In genomic region chr22:41917906-41918791, GRCh38 we compare ENCODE assay signal across 8 cellular contexts. TPM values are rescaled to one million over a fixed set of nuclear protein-coding genes. Genes with fewer than 3 reads are reported as not detected.
DNase-seq lines count a peak whose midpoint lies in the region; ATAC-seq and TF ChIP-seq lines count a peak whose summit lies in the region.

No MANE protein-coding gene starts in this region.

- peaks cover 24% of the 10 kb centered on the region for H3K4me1 Mint-ChIP-seq in activated T-cell treated with anti-CD3 and anti-CD28 coated beads, Interleukin-2, amount 50 U/mL, for 4 hours (ENCODE audit: low read depth)

- TF ChIP-seq CTCF in cardiac fibroblast (IDR thresholded peaks at IDR 0.05; ENCODE audit: low read depth, low read length): no peak

- no peaks in the 10 kb centered on the region for H3K36me3 Mint-ChIP-seq in activated T-cell treated with anti-CD3 and anti-CD28 coated beads, Interleukin-2, amount 50 U/mL, for 4 hours (ENCODE audit: insufficient read depth)

- H3K4me3 Mint-ChIP-seq in activated T-cell treated with anti-CD3 and anti-CD28 coated beads, Interleukin-2, amount 50 U/mL, for 4 hours: peak overlapping the region; percentile 56

- no peak for ATAC-seq in activated T-cell treated with anti-CD3 and anti-CD28 coated beads, Interleukin-2, amount 50 U/mL, for 4 hours
- no peak for ATAC-seq in GM19467 (IDR thresholded peaks at IDR 0.05; ENCODE audit: unreplicated experiment)

- no peak for DNase-seq in activated T-cell treated with anti-CD3 and anti-CD28 coated beads, Interleukin-2, amount 50 U/mL, for 4 hours
- DNase-seq in activated T-cell treated with anti-CD3 and anti-CD28 coated beads, Interleukin-2, amount 50 U/mL, for 1 hour: no peak
- DNase-seq in NCI-H2029 treated with DMSO at 0.1 percent for 48 hours (lab: John Stamatoyannopoulos, UW): peak; percentile 35
- peak; percentile 68 to 76 for DNase-seq in cardiac fibroblast (ENCODE audit: low read depth in 2 of 2)
- peak; percentile 50 for DNase-seq in pons (ENCODE audit: low spot score)
- DNase-seq in stimulated activated CD4-positive, alpha-beta T cell treated with anti-CD3 and anti-CD28 coated beads, Interleukin-4, amount 100 ng/mL, for 1 hour: no peak
- no peak for DNase-seq in HPDE6-E6E7 (ENCODE audit: extremely low spot score)

- H3K4me3 ChIP-seq in cardiac fibroblast (replicated peaks in 1 of 2; ENCODE audit: low read depth in 2 of 2, low read length in 2 of 2): no peak overlapping the region

- no peaks in the 10 kb centered on the region for H3K9me3 Mint-ChIP-seq in activated T-cell treated with anti-CD3 and anti-CD28 coated beads, Interleukin-2, amount 50 U/mL, for 4 hours

- peaks cover 20% of the 10 kb centered on the region for H3K27me3 Mint-ChIP-seq in activated T-cell treated with anti-CD3 and anti-CD28 coated beads, Interleukin-2, amount 50 U/mL, for 4 hours (ENCODE audit: low read depth)

RNA-seq across cellular contexts. Expression of gene SHISA8, which starts 3.3 kb away (rescaled TPM):
- total RNA-seq in activated T-cell treated with anti-CD3 and anti-CD28 coated beads, Interleukin-2, amount 50 U/mL, for 4 hours: 1 to 10 TPM; 3.9 to 5.6 (median 5.0) TPM

RNA-seq across cellular contexts. Expression of gene TNFRSF13C, which starts 8.5 kb away (rescaled TPM):
- 1 to 10 TPM; 6.1 to 7.6 (median 6.9) TPM for total RNA-seq in activated T-cell treated with anti-CD3 and anti-CD28 coated beads, Interleukin-2, amount 50 U/mL, for 4 hours

RNA-seq across cellular contexts. Expression of gene CENPM, which starts 28.8 kb away (rescaled TPM):
- total RNA-seq in activated T-cell treated with anti-CD3 and anti-CD28 coated beads, Interleukin-2, amount 50 U/mL, for 4 hours: 10 to 100 TPM; 40.7 to 52.2 (median 48.5) TPM

RNA-seq across cellular contexts. Expression of gene SEPTIN3, which starts 51.1 kb away (rescaled TPM):
- total RNA-seq in activated T-cell treated with anti-CD3 and anti-CD28 coated beads, Interleukin-2, amount 50 U/mL, for 4 hours: 1 to 10 TPM in 1 of 3 donors, under 1 TPM in 2; 0.68 to 1.3 (median 0.84) TPM

Comparison
In these comparisons a context has a peak if more than half of its experiments do, and no peak if none do; other contexts are left out.
1. DNase-seq: peak in NCI-H2029 treated with DMSO at 0.1 percent for 48 hours (single experiment), cardiac fibroblast (2 of 2) and pons (single experiment); none in activated T-cell treated with anti-CD3 and anti-CD28 coated beads, Interleukin-2, amount 50 U/mL, for 4 hours (single experiment), activated T-cell treated with anti-CD3 and anti-CD28 coated beads, Interleukin-2, amount 50 U/mL, for 1 hour (single experiment), stimulated activated CD4-positive, alpha-beta T cell treated with anti-CD3 and anti-CD28 coated beads, Interleukin-4, amount 100 ng/mL, for 1 hour (single experiment) and HPDE6-E6E7 (single experiment).